8 cellular contexts compared by ENCODE assay signal in genomic region chr22:44026630-44027511, GRCh38. TPM values are rescaled to one million over a fixed set of nuclear protein-coding genes. Genes with fewer than 3 reads are reported as not detected.
DNase-seq lines count a peak whose midpoint lies in the region; FAIRE-seq and TF ChIP-seq lines count a peak whose summit lies in the region.

No MANE protein-coding gene starts in this region.

- no peak for TF ChIP-seq CTCF in kidney (IDR thresholded peaks at IDR 0.05; ENCODE audit: borderline replicate concordance, extremely low read depth, insufficient read depth)

- H3K9me3 Mint-ChIP-seq in activated T-helper 2 cell treated with anti-CD3 and anti-CD28 coated beads, Interferon-gamma antibody, Interleukin-2, Interleukin-4, amounts not matched to agents 10 μg/mL and 5 μg/mL and 100 μg/mL, durations not matched to agents 14 hours and 24 hours and 36 hours = no peaks in the 10 kb centered on the region

- H3K4me1 Mint-ChIP-seq in activated T-helper 2 cell treated with anti-CD3 and anti-CD28 coated beads, Interferon-gamma antibody, Interleukin-2, Interleukin-4, amounts not matched to agents 10 μg/mL and 5 μg/mL and 100 μg/mL, durations not matched to agents 14 hours and 24 hours and 36 hours (ENCODE audit: low read depth) = peaks cover 51% of the 10 kb centered on the region

- intact Hi-C loops in activated T-helper 2 cell treated with anti-CD3 and anti-CD28 coated beads, Interferon-gamma antibody, Interleukin-2, Interleukin-4, amounts not matched to agents 10 μg/mL and 5 μg/mL and 100 μg/mL, durations not matched to agents 14 hours and 24 hours and 36 hours (cut with micrococcal nuclease) = loop anchor here (10.0 kb wide), 3 partner anchors 58 to 158 kb away; partner anchors contain the start of genes PARVG and SAMM50
- intact Hi-C loops in kidney (cut with DNase I) = no loop called here

- peak overlapping the region; percentile 89 for H3K4me3 Mint-ChIP-seq in activated T-helper 2 cell treated with anti-CD3 and anti-CD28 coated beads, Interferon-gamma antibody, Interleukin-2, Interleukin-4, amounts not matched to agents 10 μg/mL and 5 μg/mL and 100 μg/mL, durations not matched to agents 14 hours and 24 hours and 36 hours (ENCODE audit: low read depth)

- H3K9ac ChIP-seq in kidney (ENCODE audit: low read length in 2 of 2) = peak overlapping the region in 1 of 2 donors; percentile 55

- no peaks in the 10 kb centered on the region for H3K36me3 ChIP-seq in kidney (ENCODE audit: control insufficient read depth in 1 of 2, insufficient read depth in 2 of 2, low read length in 2 of 2)

- H3K27ac Mint-ChIP-seq in activated T-helper 2 cell treated with anti-CD3 and anti-CD28 coated beads, Interferon-gamma antibody, Interleukin-2, Interleukin-4, amounts not matched to agents 10 μg/mL and 5 μg/mL and 100 μg/mL, durations not matched to agents 14 hours and 24 hours and 36 hours = peak overlapping the region; percentile 98

- H3K36me3 Mint-ChIP-seq in activated T-helper 2 cell treated with anti-CD3 and anti-CD28 coated beads, Interferon-gamma antibody, Interleukin-2, Interleukin-4, amounts not matched to agents 10 μg/mL and 5 μg/mL and 100 μg/mL, durations not matched to agents 14 hours and 24 hours and 36 hours (ENCODE audit: low read depth) = peaks cover 32% of the 10 kb centered on the region

- no peaks in the 10 kb centered on the region for H3K9me3 ChIP-seq in kidney (ENCODE audit: control insufficient read depth in 1 of 2, low read length in 2 of 2)

- peak; percentile 46 for DNase-seq in GM04504 (ENCODE audit: low read depth)
- DNase-seq in H4 (ENCODE audit: low spot score) = peak; percentile 80
- DNase-seq in RPMI8226 = peak; percentile 92
- peak; percentile 70 for DNase-seq in activated T-helper 2 cell treated with anti-CD3 and anti-CD28 coated beads, Interferon-gamma antibody, Interleukin-2, Interleukin-4, amounts not matched to agents 10 μg/mL and 5 μg/mL and 100 μg/mL, durations not matched to agents 14 hours and 24 hours and 36 hours (ENCODE audit: low spot score)
- peak; percentile 87 for DNase-seq in kidney
- DNase-seq in stimulated activated CD4-positive, alpha-beta T cell treated with anti-CD3 and anti-CD28 coated beads, Interleukin-4, amount 100 ng/mL, for 4 hours = peak; percentile 35 to 54
- DNase-seq in kidney tubule cell (ENCODE audit: low spot score) = no peak
- no peak for DNase-seq in DMS79 treated with DMSO at 0.1 percent for 48 hours (lab: John Stamatoyannopoulos, UW)

- peak overlapping the region; percentile 80 to 88 for H3K27ac ChIP-seq in kidney (ENCODE audit: low read depth in 2 of 2, low read length in 2 of 2)

- no peak for FAIRE-seq in kidney (lab: Jason Lieb, UNC)

- H3K27me3 Mint-ChIP-seq in activated T-helper 2 cell treated with anti-CD3 and anti-CD28 coated beads, Interferon-gamma antibody, Interleukin-2, Interleukin-4, amounts not matched to agents 10 μg/mL and 5 μg/mL and 100 μg/mL, durations not matched to agents 14 hours and 24 hours and 36 hours (ENCODE audit: low read depth) = no peaks in the 10 kb centered on the region

- peaks cover 0 to 11% of the 10 kb centered on the region in 2 donors for H3K4me1 ChIP-seq in kidney (ENCODE audit: control insufficient read depth in 1 of 2, insufficient read depth in 1 of 2, low read depth in 1 of 2, low read length in 2 of 2)

- peak overlapping the region; percentile 43 to 51 for H3K4me3 ChIP-seq in kidney (ENCODE audit: low read length in 2 of 2)

RNA-seq across cellular contexts. Expression of gene PARVB, which starts 2.8 kb away (rescaled TPM):
- total RNA-seq in H4 (2014; rRNA removed; shearing (Covaris generic)) = 28.3 and 32.7 TPM in 2 replicates
- total RNA-seq in activated T-helper 2 cell treated with anti-CD3 and anti-CD28 coated beads, Interferon-gamma antibody, Interleukin-2, Interleukin-4, amounts not matched to agents 10 μg/mL and 5 μg/mL and 100 μg/mL, durations not matched to agents 14 hours and 24 hours and 36 hours = 122 and 123 TPM in 2 replicates
- total RNA-seq in kidney = 32.9 TPM
- 51.1 TPM for polyA plus RNA-seq in kidney (ENCODE audit: insufficient read depth, low read depth, low replicate concordance)

Comparison
In these comparisons a context has a peak if more than half of its experiments do, and no peak if none do; other contexts are left out.
1. DNase-seq: peak in GM04504 (single experiment), H4 (single experiment), RPMI8226 (single experiment), activated T-helper 2 cell treated with anti-CD3 and anti-CD28 coated beads, Interferon-gamma antibody, Interleukin-2, Interleukin-4, amounts not matched to agents 10 μg/mL and 5 μg/mL and 100 μg/mL, durations not matched to agents 14 hours and 24 hours and 36 hours (single experiment), kidney (single experiment) and stimulated activated CD4-positive, alpha-beta T cell treated with anti-CD3 and anti-CD28 coated beads, Interleukin-4, amount 100 ng/mL, for 4 hours (2 of 2); none in kidney tubule cell (single experiment) and DMS79 treated with DMSO at 0.1 percent for 48 hours (single experiment).